ENCODE assay signal across 8 cellular contexts in genomic region chr20:14319704-14320103, GRCh38. TPM values are rescaled to one million over a fixed set of nuclear protein-coding genes. Genes with fewer than 3 reads are reported as not detected.
"Had no signal": no experiment of that assay in that cellular context is flagged by ENCODE, and none has a peak within 500 bp of the region (broad histone marks: within the 10 kb centered on the region; RNA-seq: fewer than 3 reads in every experiment).

No MANE protein-coding gene starts in this region.

- H3K4me3 ChIP-seq: GM23338, K562 had no signal

- ATAC-seq: GM23338, HepG2, K562 had no signal

- H2AFZ ChIP-seq: GM23338 had no signal

- H3K4me2 ChIP-seq: GM23338 had no signal

- DNase-seq: H9, HCEC 1CT, KG1 had no signal

- H3K27ac ChIP-seq: HL-60 had no signal

RNA-seq across cellular contexts. Expression of gene FLRT3, which starts 17.7 kb away (rescaled TPM):
- polyA plus RNA-seq: IgD-negative memory B cell, K562 had no signal
